Comparison of ENCODE assay signal across 1 cellular context in genomic region chr3:26628915-26629314, GRCh38.
A peak's percentile ranks its signal among the peaks of the same experiment; 100 is the strongest.
TF ChIP-seq lines count a peak whose summit lies in the region.

No MANE protein-coding gene starts in this region.

TF ChIP-seq in K562, 482 proteins besides CTCF, POLR2A, EP300 and RAD21 (continued from another document):
- TF ChIP-seq ZNF512 (tag; IDR thresholded peaks at IDR 0.05), result no peak
- peak; percentile 75 for TF ChIP-seq PCBP2 (IDR thresholded peaks at IDR 0.05; ENCODE audit: low read depth, low read length, poor library complexity, severe bottlenecking)
- TF ChIP-seq DNMT1 (IDR thresholded peaks at IDR 0.05), result no peak
TF ChIP-seq in K562: peak in this region for 3.
